3 cellular contexts compared by ENCODE assay signal in the genomic region with DNA sequence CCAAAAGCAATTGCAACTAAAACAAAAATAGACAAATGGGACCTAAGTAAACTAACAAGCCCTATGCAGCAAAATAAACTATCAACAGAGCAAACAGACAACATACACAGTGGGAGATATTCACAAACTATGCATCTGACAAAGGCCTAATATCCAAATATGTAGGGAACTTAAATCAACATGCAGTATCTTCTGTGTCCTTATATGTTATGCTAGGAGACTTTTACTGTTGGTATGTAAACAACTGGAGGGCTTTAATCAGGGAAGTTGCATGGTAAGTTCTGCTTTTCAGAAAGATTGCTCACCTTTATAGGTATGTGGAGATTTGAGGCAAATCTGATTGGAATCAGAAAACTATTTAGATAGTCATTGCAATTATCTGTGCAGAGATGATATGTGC.
"Had no signal": no experiment of that assay in that cellular context is flagged by ENCODE, and none has a peak within 500 bp of the region (broad histone marks: within the 10 kb centered on the region; RNA-seq: fewer than 3 reads in every experiment).

No MANE protein-coding gene starts in this region.

- ATAC-seq: GM12878 had no signal

- DNase-seq: GDM1, GF-D8 had no signal

- H3K4me3 ChIP-seq: GM12878 had no signal
